In the genomic region with DNA sequence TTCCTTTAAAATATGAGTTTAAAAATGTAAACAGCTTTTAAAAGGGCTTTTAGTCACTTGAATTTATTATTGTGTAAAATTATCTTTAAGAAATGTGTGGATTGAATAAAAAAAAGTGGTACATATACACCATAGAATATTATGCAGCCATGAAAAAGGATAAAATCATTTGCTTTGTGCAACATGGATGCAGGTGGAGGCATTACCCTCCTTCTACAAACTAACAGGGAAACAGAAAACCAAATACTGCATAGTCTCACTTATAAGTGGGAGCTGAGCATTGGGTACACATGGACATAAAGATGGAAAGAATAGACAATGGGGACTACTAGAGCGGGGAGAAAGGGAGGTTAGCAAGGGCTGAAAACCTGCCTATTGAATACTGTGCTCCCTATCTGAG, we compare ENCODE assay signal across 36 cellular contexts.
DNase-seq lines count a peak whose midpoint lies in the region; ATAC-seq, FAIRE-seq and TF ChIP-seq lines count a peak whose summit lies in the region.
"Had no signal": no experiment of that assay in that cellular context is flagged by ENCODE, and none has a peak within 500 bp of the region (broad histone marks: within the 10 kb centered on the region; RNA-seq: fewer than 3 reads in every experiment).

No MANE protein-coding gene starts in this region.

- H3K27me3 Mint-ChIP-seq in WTC11 (ENCODE audit: low read depth) = no peaks in the 10 kb centered on the region
- H3K27me3 Mint-ChIP-seq: B cell; CD4-positive, alpha-beta memory T cell; CD4-positive, alpha-beta T cell; CD4-positive, CD25-positive, alpha-beta regulatory T cell; CD8-positive, alpha-beta memory T cell had no signal

- no peak overlapping the region for H3K9ac ChIP-seq in K562 (ENCODE audit: insufficient read depth in 1 of 2, low read depth in 2 of 2, low read length in 2 of 2)
- H3K9ac ChIP-seq in H1 (replicated peaks in 1 of 4; ENCODE audit: extremely low read depth in 1 of 4, low read depth in 3 of 4, low read length in 3 of 4) = no peak overlapping the region
- H3K9ac ChIP-seq in SK-N-SH = no peak overlapping the region
- H3K9ac ChIP-seq: BLaER1; BLaER1 treated with 17β-estradiol and CSF1 and Interleukin-3, amounts not matched to agents 10 nM and 100 nM had no signal

- H4K20me1 ChIP-seq in K562 (replicated peaks; ENCODE audit: control insufficient read depth, insufficient read depth, low read length) (no peaks in the 10 kb centered on the region), H1 (replicated peaks in 1 of 2; ENCODE audit: control insufficient read depth in 1 of 2, insufficient read depth in 2 of 2, low read length in 2 of 2) (no peaks in the 10 kb centered on the region), SK-N-SH (ENCODE audit: insufficient read depth) (no peaks in the 10 kb centered on the region)
- H4K20me1 ChIP-seq: BLaER1; BLaER1 treated with 17β-estradiol and CSF1 and Interleukin-3, amounts not matched to agents 10 nM and 100 nM had no signal

- H3K79me1 ChIP-seq in H1 (ENCODE audit: low read depth, low read length) = no peaks in the 10 kb centered on the region

- TF ChIP-seq EP300 in K562 (IDR thresholded peaks at IDR 0.05; ENCODE audit: low read length) (no peak), H1 (IDR thresholded peaks at IDR 0.05; ENCODE audit: borderline replicate concordance in 1 of 2, low read depth in 2 of 2, low read length in 2 of 2) (no peak), SK-N-SH (IDR thresholded peaks at IDR 0.05; ENCODE audit: borderline replicate concordance in 1 of 2, low read depth in 1 of 2, low read length in 1 of 2) (no peak)

- H3K36me3 ChIP-seq in K562 (ENCODE audit: control insufficient read depth, insufficient read depth, low read length) (no peaks in the 10 kb centered on the region), H1 (ENCODE audit: control insufficient read depth in 2 of 4, insufficient read depth in 4 of 4, low read length in 3 of 4) (no peaks in the 10 kb centered on the region), SK-N-SH (replicated peaks in 1 of 2; ENCODE audit: control insufficient read depth in 1 of 2, insufficient read depth in 2 of 2, low read length in 1 of 2) (no peaks in the 10 kb centered on the region)
- H3K36me3 ChIP-seq: BE2C; BLaER1; BLaER1 treated with 17β-estradiol and CSF1 and Interleukin-3, amounts not matched to agents 10 nM and 100 nM had no signal

- no peak for ATAC-seq in WTC11
- no peak for ATAC-seq in K562
- ATAC-seq in HG03135 (IDR thresholded peaks at IDR 0.05; ENCODE audit: unreplicated experiment) = no peak
- ATAC-seq: A549; CD8-positive, alpha-beta T cell had no signal

- H3K4ac ChIP-seq in H1 (replicated peaks; ENCODE audit: insufficient read length, low read depth, low read length) = no peak overlapping the region

- TF ChIP-seq RAD21 in K562 (CRISPR knock-in tag; conservative IDR thresholded peaks at IDR 0.05 in 1 of 2, IDR thresholded peaks at IDR 0.05 in 1 of 2) = no peak
- no peak for TF ChIP-seq RAD21 in H1 (IDR thresholded peaks at IDR 0.05 in 1 of 2, conservative IDR thresholded peaks at IDR 0.05 in 1 of 2; ENCODE audit: low read depth in 2 of 2, low read length in 2 of 2)
- no peak for TF ChIP-seq RAD21 in SK-N-SH (IDR thresholded peaks at IDR 0.05; ENCODE audit: low read length)

- in situ Hi-C loops in K562 (cut with MboI) = no loop called here

- 17% methylated on average over 1 of the region's 1 CpG for WGBS in K562 (ENCODE audit: insufficient coverage, low coverage, missing lambda C conversion rate)
- 80% methylated on average over 1 of the region's 1 CpG; no CpG with 5 or more reads in 1 of the 2 experiments for WGBS in H1 (ENCODE audit: extremely low coverage in 1 of 2, insufficient coverage in 1 of 2, insufficient read length in 1 of 2, insufficient replicate concordance in 2 of 2, low coverage in 1 of 2, low lambda C conversion rate in 2 of 2, missing lambda C conversion rate in 1 of 2), 2 experiments
- 17% methylated on average over 1 of the region's 1 CpG for WGBS in SK-N-SH (ENCODE audit: low lambda C conversion rate)

- H3K4me3 ChIP-seq in K562 (no peak overlapping the region), H1 (ENCODE audit: extremely low read depth in 1 of 4, insufficient read depth in 2 of 4, low read depth in 3 of 4, low read length in 4 of 4) (no peak overlapping the region), SK-N-SH (ENCODE audit: low read depth in 2 of 2, low read length in 1 of 2) (no peak overlapping the region)
- H3K4me3 ChIP-seq: A549; BLaER1; BLaER1 treated with 17β-estradiol and CSF1 and Interleukin-3, amounts not matched to agents 10 nM and 100 nM had no signal

- H3K4me1 ChIP-seq in K562 (replicated peaks in 1 of 2; ENCODE audit: control insufficient read depth in 2 of 2, insufficient read depth in 2 of 2, low read length in 2 of 2) (no peaks in the 10 kb centered on the region), H1 (replicated peaks in 1 of 4; ENCODE audit: control insufficient read depth in 3 of 4, insufficient read depth in 4 of 4, low read length in 3 of 4) (no peaks in the 10 kb centered on the region), SK-N-SH (ENCODE audit: control insufficient read depth in 1 of 2, insufficient read depth in 2 of 2, low read depth in 1 of 2, low read length in 1 of 2) (no peaks in the 10 kb centered on the region)
- H3K4me1 ChIP-seq: A549, BE2C, BLaER1, Caco-2 had no signal

- H3K27ac Mint-ChIP-seq in WTC11 = no peak overlapping the region
- H3K27ac Mint-ChIP-seq: B cell; CD14-positive monocyte; CD4-positive, alpha-beta memory T cell; CD4-positive, alpha-beta T cell; CD4-positive, CD25-positive, alpha-beta regulatory T cell; CD8-positive, alpha-beta T cell had no signal

- no peak overlapping the region for H3K56ac ChIP-seq in H1 (replicated peaks; ENCODE audit: insufficient read length, low read depth, low read length)

- FAIRE-seq in A204.1 (lab: Jason Lieb, UNC) (peak; percentile 3), K562 (lab: Jason Lieb, UNC) (no peak), H1 (lab: Jason Lieb, UNC) (no peak)
- FAIRE-seq: A549, D721Med had no signal

- no peak overlapping the region for H2BK20ac ChIP-seq in H1 (ENCODE audit: low read length)

- H3K4me3 Mint-ChIP-seq in WTC11 = no peak overlapping the region
- H3K4me3 Mint-ChIP-seq: B cell; CD14-positive monocyte; CD4-positive, alpha-beta memory T cell; CD4-positive, alpha-beta T cell; CD4-positive, CD25-positive, alpha-beta regulatory T cell; CD8-positive, alpha-beta memory T cell; CD8-positive, alpha-beta T cell had no signal

- H3K9me2 ChIP-seq in SK-N-SH = no peaks in the 10 kb centered on the region

- no peak overlapping the region for H4K5ac ChIP-seq in H1 (ENCODE audit: insufficient read length, low read depth, low read length)

- no peak overlapping the region for H2BK15ac ChIP-seq in H1 (ENCODE audit: low read length)

- POLR2A ChIA-PET in WTC11 (lab: Charles Lee) = no interaction called here
- POLR2A ChIA-PET in K562 (lab: Yijun Ruan, JAX) = no interaction called here
- POLR2A ChIA-PET in H1 (lab: Charles Lee; ENCODE audit: partially characterized antibody) = no interaction called here
- POLR2A ChIA-PET in SK-N-SH (lab: Yijun Ruan, JAX) = no interaction called here
- POLR2A ChIA-PET in GM10248 (lab: Yijun Ruan, JAX) = no interaction called here

- no peak overlapping the region for H3K27ac ChIP-seq in K562 (ENCODE audit: extremely low read depth, low read depth, low read length)
- no peak overlapping the region for H3K27ac ChIP-seq in H1 (ENCODE audit: low read depth, low read length)
- H3K27ac ChIP-seq in SK-N-SH (ENCODE audit: low read depth in 2 of 2, low read length in 1 of 2) = no peak overlapping the region
- H3K27ac ChIP-seq: 22Rv1; A549; BLaER1; BLaER1 treated with 17β-estradiol and CSF1 and Interleukin-3, amounts not matched to agents 10 nM and 100 nM; C4-2B had no signal

- BruUV-seq in K562 (replicated peaks; lab: Mats Ljungman, UMichigan) = no TSS peak

- no peaks in the 10 kb centered on the region for H3K9me1 ChIP-seq in K562 (ENCODE audit: control insufficient read depth, insufficient read depth, low read length)

- H2AK5ac ChIP-seq in H1 (ENCODE audit: low read depth, low read length) = no peak overlapping the region

- no peaks in the 10 kb centered on the region for H3K4me1 Mint-ChIP-seq in WTC11
- H3K4me1 Mint-ChIP-seq: B cell; CD14-positive monocyte; CD4-positive, alpha-beta memory T cell; CD4-positive, CD25-positive, alpha-beta regulatory T cell had no signal

- H2BK5ac ChIP-seq in H1 (ENCODE audit: low read depth, low read length) = no peak overlapping the region

- H3K79me2 ChIP-seq in K562 (ENCODE audit: control insufficient read depth, insufficient read depth, low read length) = no peaks in the 10 kb centered on the region
- no peaks in the 10 kb centered on the region for H3K79me2 ChIP-seq in H1 (ENCODE audit: control insufficient read depth in 1 of 2, insufficient read depth in 2 of 2, low read length in 2 of 2)
- no peaks in the 10 kb centered on the region for H3K79me2 ChIP-seq in SK-N-SH (ENCODE audit: insufficient read depth)

- intact Hi-C loops in K562 (cut with micrococcal nuclease) = no loop called here

- no peaks in the 10 kb centered on the region; the same call in 1 of the 2 replicates for H3K9me3 ChIP-seq in K562 (replicated peaks; ENCODE audit: control insufficient read depth, insufficient read depth, low read depth, low read length)
- 0 out of 4 replicates have a peak, but pooled peaks cover 0 to 2% of the 10 kb centered on the region in 2 experiments for H3K9me3 ChIP-seq in H1 (ENCODE audit: insufficient read depth in 2 of 2, low read depth in 1 of 2, low read length in 1 of 2)
- H3K9me3 ChIP-seq in SK-N-SH = no peaks in the 10 kb centered on the region; the same call in 1 of the 2 replicates
- H3K9me3 ChIP-seq: A549, BE2C, BLaER1, Caco-2 had no signal

- H2BK120ac ChIP-seq in H1 (replicated peaks; ENCODE audit: low read depth, low read length) = no peak overlapping the region

- H4K91ac ChIP-seq in H1 (replicated peaks; ENCODE audit: insufficient read length, low read length) = no peak overlapping the region

- H2AFZ ChIP-seq in K562 (ENCODE audit: low read depth, low read length) = no peak overlapping the region
- no peak overlapping the region for H2AFZ ChIP-seq in H1 (ENCODE audit: low read length)
- no peak overlapping the region for H2AFZ ChIP-seq in SK-N-SH (ENCODE audit: low read depth)

- no peak overlapping the region for H2BK12ac ChIP-seq in H1 (ENCODE audit: low read depth, low read length)

- CTCF ChIA-PET in WTC11 (lab: Charles Lee) (no interaction called here), K562 (lab: Yijun Ruan, JAX; ENCODE audit: low intra/inter-chr PET ratio) (no interaction called here), H1 (lab: Charles Lee; ENCODE audit: partially characterized antibody) (no interaction called here), SK-N-SH (lab: Yijun Ruan, JAX) (no interaction called here), GM10248 (lab: Yijun Ruan, JAX) (no interaction called here)

- H3K4me2 ChIP-seq in K562 (ENCODE audit: insufficient read depth, low read length) (no peak overlapping the region), H1 (ENCODE audit: insufficient read depth in 1 of 2, low read depth in 2 of 2, low read length in 2 of 2) (no peak overlapping the region), SK-N-SH (no peak overlapping the region)
- H3K4me2 ChIP-seq: A549; BLaER1; BLaER1 treated with 17β-estradiol and CSF1 and Interleukin-3, amounts not matched to agents 10 nM and 100 nM had no signal

- no peak overlapping the region for H3K18ac ChIP-seq in H1 (ENCODE audit: extremely low read depth, low read length)

- H3K23me2 ChIP-seq in H1 (ENCODE audit: low read depth, low read length) = no peaks in the 10 kb centered on the region

- H3F3A ChIP-seq in SK-N-SH (replicated peaks; ENCODE audit: insufficient read depth) = no peaks in the 10 kb centered on the region

- H4K8ac ChIP-seq in H1 (ENCODE audit: extremely low read depth, insufficient read depth, low read length) = no peak overlapping the region

- H3K9me3 Mint-ChIP-seq in WTC11 = peaks cover 4% of the 10 kb centered on the region
- H3K9me3 Mint-ChIP-seq: CD4-positive, alpha-beta T cell had no signal

- H3K14ac ChIP-seq in H1 (ENCODE audit: insufficient read length) = no peak overlapping the region

- no peaks in the 10 kb centered on the region for H3K27me3 ChIP-seq in K562 (ENCODE audit: control insufficient read depth in 2 of 2, insufficient read depth in 2 of 2, low read length in 2 of 2)
- H3K27me3 ChIP-seq in H1 (replicated peaks in 1 of 4; ENCODE audit: control insufficient read depth in 3 of 4, extremely low read depth in 1 of 4, insufficient read depth in 3 of 4, low read length in 3 of 4) = no peaks in the 10 kb centered on the region
- H3K27me3 ChIP-seq in SK-N-SH (ENCODE audit: insufficient read depth) = no peaks in the 10 kb centered on the region
- H3K27me3 ChIP-seq: BE2C; BLaER1; BLaER1 treated with 17β-estradiol and CSF1 and Interleukin-3, amounts not matched to agents 10 nM and 100 nM had no signal

- TF ChIP-seq CTCF in WTC11 (IDR thresholded peaks at IDR 0.05) (no peak), K562 (IDR thresholded peaks at IDR 0.05 in 2 of 3, conservative IDR thresholded peaks at IDR 0.05 in 1 of 3; ENCODE audit: insufficient read depth in 2 of 3, low read depth in 1 of 3, low read length in 3 of 3) (no peak), H1 (IDR thresholded peaks at IDR 0.05; ENCODE audit: control extremely low read depth in 1 of 3, insufficient read depth in 1 of 3, low read depth in 1 of 3, low read length in 3 of 3) (no peak), SK-N-SH (IDR thresholded peaks at IDR 0.05) (no peak), GM10248 (IDR thresholded peaks at IDR 0.05; ENCODE audit: control extremely low read depth, extremely low read depth, low read depth, missing control alignments) (no peak)

- TF ChIP-seq POLR2A in K562 (conservative IDR thresholded peaks at IDR 0.05) (no peak), H1 (IDR thresholded peaks at IDR 0.05; ENCODE audit: control extremely low read depth in 1 of 2, low read depth in 2 of 2, low read length in 2 of 2) (no peak)

- H3K23ac ChIP-seq in H1 (ENCODE audit: insufficient read length) = no peak overlapping the region

- DNase-seq in WTC11 (ENCODE audit: low spot score) = no peak
- DNase-seq in K562 (ENCODE audit: extremely low read depth in 1 of 4, low spot score in 3 of 4) = no peak
- no peak for DNase-seq in H1 (ENCODE audit: low read depth in 1 of 2, low spot score in 2 of 2)
- DNase-seq in SK-N-SH = no peak
- no peak for DNase-seq in activated T-cell treated with anti-CD3 and anti-CD28 coated beads, Interleukin-2, amount 50 U/mL, for 1 hour
- DNase-seq in GM10248 (ENCODE audit: extremely low spot score) = no peak
- DNase-seq: 8988T; ACHN; AML-193; BE2C; C1 segment of cervical spinal cord; Caco-2; Calu3; CD4-positive, alpha-beta memory T cell; CD4-positive, alpha-beta T cell; CD4-positive, CD25-positive, alpha-beta regulatory T cell; CD8-positive, alpha-beta memory T cell; CD8-positive, alpha-beta T cell; COR-L47; DMS 273 treated with DMSO at 0.1 percent for 48 hours; DMS153; DMS53; DMS79; DMS79 treated with DMSO at 0.1 percent for 48 hours; DND-41; EL had no signal

- no peaks in the 10 kb centered on the region for H3K36me3 Mint-ChIP-seq in WTC11
- H3K36me3 Mint-ChIP-seq: CD14-positive monocyte; CD4-positive, alpha-beta memory T cell; CD4-positive, CD25-positive, alpha-beta regulatory T cell; CD8-positive, alpha-beta memory T cell; CD8-positive, alpha-beta T cell had no signal
